8 cellular contexts compared by ENCODE assay signal in genomic region chr4:40840985-40841571, GRCh38.
DNase-seq lines count a peak whose midpoint lies in the region; ATAC-seq and TF ChIP-seq lines count a peak whose summit lies in the region.

No MANE protein-coding gene starts in this region.

- no peak overlapping the region for H3K27ac ChIP-seq in colonic mucosa
- H3K27ac ChIP-seq in liver (ENCODE audit: low read depth in 1 of 2, low read length in 2 of 2): no peak overlapping the region

- intact Hi-C loops in colonic mucosa (cut with DNase I): loop anchor here (5.0 kb wide), 1 partner anchor 104 kb away; no protein-coding TSS in a partner anchor

- H3K4me1 ChIP-seq in colonic mucosa (no peaks in the 10 kb centered on the region), liver (ENCODE audit: control insufficient read depth in 4 of 4, insufficient read depth in 4 of 4, low read length in 3 of 4) (no peaks in the 10 kb centered on the region)

- peak; percentile 70 for ATAC-seq in HG03066 (IDR thresholded peaks at IDR 0.05; ENCODE audit: low read depth, unreplicated experiment)

- H3K27me3 ChIP-seq in colonic mucosa (no peaks in the 10 kb centered on the region), liver (ENCODE audit: control insufficient read depth in 4 of 4, insufficient read depth in 4 of 4, low read length in 3 of 4) (no peaks in the 10 kb centered on the region)

- peak; percentile 9 for DNase-seq in DMS153 (lab: John Stamatoyannopoulos, UW)
- no peak for DNase-seq in DMS153 treated with DMSO at 0.1 percent for 48 hours (lab: John Stamatoyannopoulos, UW; ENCODE audit: unreplicated experiment)
- DNase-seq in NCI-H2227 treated with DMSO at 0.1 percent for 48 hours (lab: John Stamatoyannopoulos, UW): peak; percentile 9
- DNase-seq in activated CD4-positive, CD25-positive, alpha-beta regulatory T cell treated with anti-CD3 and anti-CD28 coated beads, Interleukin-2, amount 50 U/mL, for 72 hours: peak; percentile 76
- DNase-seq in colonic mucosa: peak; percentile 83
- DNase-seq in stimulated activated CD4-positive, alpha-beta T cell treated with anti-CD3 and anti-CD28 coated beads, Interleukin-4, amount 100 ng/mL, for 48 hours (ENCODE audit: low read depth in 2 of 2): peak; percentile 80 to 85

- no peak overlapping the region for H3K4me3 ChIP-seq in colonic mucosa
- no peak overlapping the region for H3K4me3 ChIP-seq in liver (ENCODE audit: low read depth in 1 of 3, low read length in 3 of 3)

- H3K9ac ChIP-seq in colonic mucosa (ENCODE audit: low read depth in 2 of 2, low read length in 2 of 2): no peak overlapping the region
- no peak overlapping the region for H3K9ac ChIP-seq in liver (ENCODE audit: low read depth in 1 of 2, low read length in 2 of 2)

- H3K9me3 ChIP-seq in colonic mucosa (no peaks in the 10 kb centered on the region), liver (ENCODE audit: control insufficient read depth in 4 of 4, low read length in 3 of 4) (no peaks in the 10 kb centered on the region)

- WGBS in liver: 90% methylated on average over 7 of the region's 7 CpGs

- peak; percentile 60 to 80 for TF ChIP-seq RAD21 in liver (IDR thresholded peaks at IDR 0.05)

- H3K36me3 ChIP-seq in colonic mucosa (no peaks in the 10 kb centered on the region), liver (ENCODE audit: control insufficient read depth in 4 of 4, insufficient read depth in 3 of 4, low read depth in 1 of 4, low read length in 3 of 4) (peaks cover 0 to 5% (median 1%) of the 10 kb centered on the region in 4 donors)

- TF ChIP-seq CTCF in colonic mucosa (IDR thresholded peaks at IDR 0.05) (peak; percentile 62), liver (IDR thresholded peaks at IDR 0.05; ENCODE audit: low read depth, low read length, missing input control) (peak; percentile 53)

TF ChIP-seq in liver, 16 proteins besides CTCF, POLR2A, EP300 and RAD21:
- TF ChIP-seq REST (IDR thresholded peaks at IDR 0.05): no peak
- TF ChIP-seq JUND (IDR thresholded peaks at IDR 0.05): no peak
- TF ChIP-seq TAF1 (conservative IDR thresholded peaks at IDR 0.05): no peak
- no peak for TF ChIP-seq EGR1 (IDR thresholded peaks at IDR 0.05; ENCODE audit: low read depth in 2 of 2)
- no peak for TF ChIP-seq RXRA (IDR thresholded peaks at IDR 0.05)
- TF ChIP-seq FOXA1 (IDR thresholded peaks at IDR 0.05): no peak
- no peak for TF ChIP-seq HNF4G (IDR thresholded peaks at IDR 0.05)
- TF ChIP-seq YY1 (IDR thresholded peaks at IDR 0.05): no peak
- TF ChIP-seq FOXA2 (IDR thresholded peaks at IDR 0.05): no peak
- TF ChIP-seq, protein P1, sequence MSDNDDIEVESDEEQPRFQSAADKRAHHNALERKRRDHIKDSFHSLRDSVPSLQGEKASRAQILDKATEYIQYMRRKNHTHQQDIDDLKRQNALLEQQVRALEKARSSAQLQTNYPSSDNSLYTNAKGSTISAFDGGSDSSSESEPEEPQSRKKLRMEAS (IDR thresholded peaks at IDR 0.05): no peak
